Comparison of ENCODE assay signal across 1 cellular context in genomic region chr6:133804263-133804662, GRCh38.
TF ChIP-seq lines count a peak whose summit lies in the region.

No MANE protein-coding gene starts in this region.

TF ChIP-seq in K562, 482 proteins besides CTCF, POLR2A, EP300 and RAD21 (continued from another document and continues in another):
- TF ChIP-seq RBM34 (IDR thresholded peaks at IDR 0.05; ENCODE audit: borderline replicate concordance, insufficient read depth, low read length) = no peak
- TF ChIP-seq ZNF512 (tag; IDR thresholded peaks at IDR 0.05) = no peak
- no peak for TF ChIP-seq PREB (CRISPR knock-in tag; IDR thresholded peaks at IDR 0.05)
- TF ChIP-seq CXXC5 (CRISPR knock-in tag; IDR thresholded peaks at IDR 0.05) = peak; percentile 54
- TF ChIP-seq USF2 (CRISPR knock-in tag; IDR thresholded peaks at IDR 0.05) = no peak
- TF ChIP-seq YY1 (IDR thresholded peaks at IDR 0.05; ENCODE audit: borderline replicate concordance in 1 of 3, control insufficient read depth in 1 of 3, extremely low read depth in 1 of 3, insufficient read depth in 3 of 3, insufficient read length in 1 of 3, insufficient replicate concordance in 2 of 3, low read depth in 1 of 3, low read length in 2 of 3) = no peak
- no peak for TF ChIP-seq FUS (optimal IDR thresholded peaks at IDR 0.05; ENCODE audit: low read depth, low read length)
- no peak for TF ChIP-seq HDAC2 (IDR thresholded peaks at IDR 0.05)
- TF ChIP-seq ZFP36 (IDR thresholded peaks at IDR 0.05; ENCODE audit: low read depth, low read length, partially characterized antibody) = no peak
- no peak for TF ChIP-seq ZFPM2 (CRISPR knock-in tag; IDR thresholded peaks at IDR 0.05)
- TF ChIP-seq HES1 (IDR thresholded peaks at IDR 0.05; ENCODE audit: low read depth) = no peak
- TF ChIP-seq SETDB1 (IDR thresholded peaks at IDR 0.05; ENCODE audit: low read length) = no peak
- no peak for TF ChIP-seq ZNF407 (IDR thresholded peaks at IDR 0.05; ENCODE audit: low read depth)
- TF ChIP-seq NR2C1 (IDR thresholded peaks at IDR 0.05) = no peak
- TF ChIP-seq NR2C1 (tag; IDR thresholded peaks at IDR 0.05) = 0 out of 2 replicates have a peak, but pooled peaks have one; percentile 28
- no peak for TF ChIP-seq SMARCA4 (IDR thresholded peaks at IDR 0.05)
- no peak for TF ChIP-seq SNIP1 (IDR thresholded peaks at IDR 0.05; ENCODE audit: low read depth)
- TF ChIP-seq CTBP1 (IDR thresholded peaks at IDR 0.05; ENCODE audit: borderline replicate concordance) = no peak
- no peak for TF ChIP-seq EWSR1 (IDR thresholded peaks at IDR 0.05; ENCODE audit: borderline replicate concordance, low read depth, partially characterized antibody)
- TF ChIP-seq TRIM25 (IDR thresholded peaks at IDR 0.05; ENCODE audit: borderline replicate concordance) = no peak
- no peak for TF ChIP-seq MYC (IDR thresholded peaks at IDR 0.05; ENCODE audit: low read depth, low read length)
- no peak for TF ChIP-seq MYC (CRISPR knock-in tag; IDR thresholded peaks at IDR 0.05; ENCODE audit: borderline replicate concordance, low read depth)
- TF ChIP-seq COPS2 (conservative IDR thresholded peaks at IDR 0.05) = no peak
- TF ChIP-seq MCM7 (IDR thresholded peaks at IDR 0.05) = no peak
- no peak for TF ChIP-seq ZBED1 (IDR thresholded peaks at IDR 0.05)
- peak; percentile 90 for TF ChIP-seq DDX20 (tag; IDR thresholded peaks at IDR 0.05; ENCODE audit: low read depth)
- no peak for TF ChIP-seq ZNF280B (CRISPR knock-in tag; IDR thresholded peaks at IDR 0.05)
- TF ChIP-seq SRSF3 (IDR thresholded peaks at IDR 0.05; ENCODE audit: insufficient read depth, low read length) = no peak
- TF ChIP-seq SAFB (IDR thresholded peaks at IDR 0.05; ENCODE audit: borderline replicate concordance, low read depth, low read length) = no peak
- TF ChIP-seq JUND (IDR thresholded peaks at IDR 0.05; ENCODE audit: borderline replicate concordance, low read depth, low read length) = no peak
- no peak for TF ChIP-seq JUND (tag; IDR thresholded peaks at IDR 0.05; ENCODE audit: borderline replicate concordance, low read depth, low read length)
- no peak for TF ChIP-seq KDM4B (IDR thresholded peaks at IDR 0.05; ENCODE audit: borderline replicate concordance in 2 of 2, low read depth in 1 of 2)
- TF ChIP-seq GTF3C2 (IDR thresholded peaks at IDR 0.05; ENCODE audit: borderline replicate concordance, extremely low read depth, insufficient read length) = no peak
- no peak for TF ChIP-seq ZNF280A (IDR thresholded peaks at IDR 0.05; ENCODE audit: low read depth, partially characterized antibody)
- TF ChIP-seq TEAD1 (CRISPR knock-in tag; IDR thresholded peaks at IDR 0.05) = peak in 1 of 2 experiments; percentile 58; a peak in 1 of 4 replicates
- no peak for TF ChIP-seq HSF4 (CRISPR knock-in tag; IDR thresholded peaks at IDR 0.05; ENCODE audit: borderline replicate concordance)
- TF ChIP-seq NCOR1 (IDR thresholded peaks at IDR 0.05) = no peak
- no peak for TF ChIP-seq SMARCA5 (IDR thresholded peaks at IDR 0.05)
- TF ChIP-seq ZFX (CRISPR knock-in tag; IDR thresholded peaks at IDR 0.05) = no peak
